ENCODE assay signal across 1 cellular context in the genomic region with DNA sequence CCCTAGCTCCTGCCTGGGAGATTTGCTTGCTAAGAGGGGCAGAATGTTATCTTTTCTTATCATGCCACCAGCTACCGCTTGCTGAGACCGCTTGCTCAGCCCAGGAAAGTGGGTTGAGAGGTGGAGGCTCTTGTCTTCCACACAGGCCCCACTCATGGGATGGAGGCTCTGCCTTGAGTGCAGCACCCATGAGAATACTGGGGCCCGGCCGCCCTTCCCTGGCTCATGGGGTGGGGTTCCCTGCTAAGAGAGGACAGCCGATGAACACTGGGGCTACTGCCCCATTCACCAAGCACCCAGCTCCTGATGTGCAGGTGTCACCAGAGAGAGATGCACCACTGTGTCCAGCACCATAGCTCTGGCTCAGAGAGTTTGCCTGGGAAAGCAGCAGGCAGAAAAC.
TF ChIP-seq lines count a peak whose summit lies in the region.

No MANE protein-coding gene starts in this region.

TF ChIP-seq in H1, 55 proteins besides CTCF, POLR2A, EP300 and RAD21:
- TF ChIP-seq, protein P1, sequence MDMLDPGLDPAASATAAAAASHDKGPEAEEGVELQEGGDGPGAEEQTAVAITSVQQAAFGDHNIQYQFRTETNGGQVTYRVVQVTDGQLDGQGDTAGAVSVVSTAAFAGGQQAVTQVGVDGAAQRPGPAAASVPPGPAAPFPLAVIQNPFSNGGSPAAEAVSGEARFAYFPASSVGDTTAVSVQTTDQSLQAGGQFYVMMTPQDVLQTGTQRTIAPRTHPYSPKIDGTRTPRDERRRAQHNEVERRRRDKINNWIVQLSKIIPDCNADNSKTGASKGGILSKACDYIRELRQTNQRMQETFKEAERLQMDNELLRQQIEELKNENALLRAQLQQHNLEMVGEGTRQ (IDR thresholded peaks at IDR 0.05; ENCODE audit: low read length): no peak
- TF ChIP-seq CBX5 (IDR thresholded peaks at IDR 0.05; ENCODE audit: low read depth, low read length) (no peak), HDAC2 (IDR thresholded peaks at IDR 0.05; ENCODE audit: borderline replicate concordance in 1 of 2, low read depth in 2 of 2, low read length in 2 of 2) (no peak), TAF1 (IDR thresholded peaks at IDR 0.05; ENCODE audit: low read depth, low read length) (no peak), CEBPB (IDR thresholded peaks at IDR 0.05; ENCODE audit: low read depth, low read length) (no peak), ASH2L (IDR thresholded peaks at IDR 0.05; ENCODE audit: low read length) (no peak), SIN3A (conservative IDR thresholded peaks at IDR 0.05 in 1 of 2, IDR thresholded peaks at IDR 0.05 in 1 of 2; ENCODE audit: low read depth in 1 of 2, low read length in 2 of 2) (no peak), RFX5 (IDR thresholded peaks at IDR 0.05; ENCODE audit: borderline replicate concordance, low read depth, low read length) (no peak), CREB1 (IDR thresholded peaks at IDR 0.05) (no peak), BCL11A (IDR thresholded peaks at IDR 0.05; ENCODE audit: low read depth in 2 of 2, low read length in 2 of 2) (no peak), MAFK (IDR thresholded peaks at IDR 0.05; ENCODE audit: low read depth, low read length) (no peak), RBBP5 (IDR thresholded peaks at IDR 0.05; ENCODE audit: borderline replicate concordance, low read depth, low read length) (no peak), JUND (IDR thresholded peaks at IDR 0.05; ENCODE audit: low read length) (no peak)
